Comparison of ENCODE assay signal across 11 cellular contexts in genomic region chr10:129959544-129960492, GRCh38. TPM values are rescaled to one million over a fixed set of nuclear protein-coding genes. Genes with fewer than 3 reads are reported as not detected.
DNase-seq lines count a peak whose midpoint lies in the region; ATAC-seq and TF ChIP-seq lines count a peak whose summit lies in the region.
"Had no signal": no experiment of that assay in that cellular context is flagged by ENCODE, and none has a peak within 500 bp of the region (broad histone marks: within the 10 kb centered on the region; RNA-seq: fewer than 3 reads in every experiment).

No MANE protein-coding gene starts in this region.

- H4K20me1 ChIP-seq in SK-N-SH (ENCODE audit: insufficient read depth), result no peaks in the 10 kb centered on the region

- H2BK12ac ChIP-seq in trophoblast cell (ENCODE audit: low read length), result no peak overlapping the region

- no peak overlapping the region for H4K12ac ChIP-seq in trophoblast cell (ENCODE audit: low read depth, low read length)

- DNase-seq in Caco-2, result no peak
- peak; percentile 20 for DNase-seq in NCI-H1694 treated with DMSO at 0.1 percent for 48 hours (lab: John Stamatoyannopoulos, UW)
- DNase-seq in heart left ventricle, result peak in 1 of 5 donors; percentile 25
- DNase-seq in trophoblast cell, result no peak
- no peak for DNase-seq in SK-N-SH
- DNase-seq in progenitor cell of endocrine pancreas (ENCODE audit: low spot score, unreplicated experiment), result no peak
- DNase-seq: Calu3, NCI-H2029 treated with DMSO at 0.1 percent for 48 hours, RPMI8226 had no signal

- peak overlapping the region; percentile 56 for H3K4me2 ChIP-seq in trophoblast cell (ENCODE audit: low read length)
- H3K4me2 ChIP-seq in SK-N-SH, result no peak overlapping the region

- H3F3A ChIP-seq in SK-N-SH (replicated peaks; ENCODE audit: insufficient read depth), result no peaks in the 10 kb centered on the region

- H3K4me3 Mint-ChIP-seq in Caco-2 (ENCODE audit: unreplicated experiment) (peak overlapping the region; percentile 36), progenitor cell of endocrine pancreas (ENCODE audit: low read depth) (no peak overlapping the region)

- no peak for ATAC-seq in heart left ventricle
- no peak for ATAC-seq in HG03175 (IDR thresholded peaks at IDR 0.05; ENCODE audit: unreplicated experiment)
- ATAC-seq in GM18517 (IDR thresholded peaks at IDR 0.05; ENCODE audit: unreplicated experiment), result no peak

- no peak overlapping the region for H2BK120ac ChIP-seq in trophoblast cell (ENCODE audit: insufficient read depth, low read length, poor library complexity)

- H3K27me3 ChIP-seq in Caco-2 (replicated peaks; ENCODE audit: control insufficient read depth, insufficient read depth, low read length) (peaks cover 4% of the 10 kb centered on the region; the same call in 1 of the 2 replicates), heart left ventricle (peaks cover under 1 to 88% (median 33%) of the 10 kb centered on the region in 9 donors), trophoblast cell (ENCODE audit: insufficient read depth, low read length) (peaks cover 74% of the 10 kb centered on the region), SK-N-SH (ENCODE audit: insufficient read depth) (peaks cover 63% of the 10 kb centered on the region)

- H2AFZ ChIP-seq in trophoblast cell (ENCODE audit: insufficient read depth, low read length, poor library complexity) (no peak overlapping the region), SK-N-SH (ENCODE audit: low read depth) (no peak overlapping the region)

- no peak for TF ChIP-seq RAD21 in SK-N-SH (IDR thresholded peaks at IDR 0.05; ENCODE audit: low read length)

- H3K36me3 Mint-ChIP-seq in Caco-2 (ENCODE audit: insufficient read depth, unreplicated experiment) (no peaks in the 10 kb centered on the region), progenitor cell of endocrine pancreas (ENCODE audit: insufficient read depth) (no peaks in the 10 kb centered on the region)

- no peaks in the 10 kb centered on the region for H3K9me3 Mint-ChIP-seq in Caco-2 (ENCODE audit: unreplicated experiment)
- H3K9me3 Mint-ChIP-seq in progenitor cell of endocrine pancreas (ENCODE audit: low read depth), result no peaks in the 10 kb centered on the region

- 2 to 6% (median 3%) methylated on average over 43 to 84 of the region's 84 CpGs for WGBS in heart left ventricle, 4 donors
- WGBS in trophoblast cell (ENCODE audit: extremely low coverage, insufficient coverage, insufficient read length), result no CpG with 5 or more reads among the region's 84 CpGs
- 31% methylated on average over 62 of the region's 84 CpGs for WGBS in SK-N-SH (ENCODE audit: low lambda C conversion rate)

- H3K4me1 Mint-ChIP-seq in Caco-2 (ENCODE audit: low read depth, unreplicated experiment), result no peaks in the 10 kb centered on the region
- peaks cover 20% of the 10 kb centered on the region for H3K4me1 Mint-ChIP-seq in progenitor cell of endocrine pancreas (ENCODE audit: low read depth)

- H3K79me1 ChIP-seq in trophoblast cell (ENCODE audit: low read length), result no peaks in the 10 kb centered on the region

- no peak overlapping the region for H3K14ac ChIP-seq in trophoblast cell (ENCODE audit: low read length)

- H3K27me3 Mint-ChIP-seq in Caco-2 (ENCODE audit: insufficient read depth, unreplicated experiment), result peaks cover 26% of the 10 kb centered on the region
- H3K27me3 Mint-ChIP-seq in progenitor cell of endocrine pancreas, result peaks cover 78% of the 10 kb centered on the region

- H2BK5ac ChIP-seq in trophoblast cell (ENCODE audit: low read depth, low read length, poor library complexity), result no peak overlapping the region

- TF ChIP-seq CTCF in Caco-2 (IDR thresholded peaks at IDR 0.05; ENCODE audit: insufficient read depth in 1 of 2, low read depth in 1 of 2, low read length in 1 of 2, severe bottlenecking in 1 of 2, unreplicated experiment in 1 of 2) (no peak), heart left ventricle (IDR thresholded peaks at IDR 0.05) (no peak), SK-N-SH (IDR thresholded peaks at IDR 0.05) (no peak), progenitor cell of endocrine pancreas (IDR thresholded peaks at IDR 0.05; ENCODE audit: unreplicated experiment) (no peak)

- no peak overlapping the region for H2AK5ac ChIP-seq in trophoblast cell (ENCODE audit: low read length)

- H3K79me2 ChIP-seq in trophoblast cell (ENCODE audit: control insufficient read depth, insufficient read depth, low read length, poor library complexity) (no peaks in the 10 kb centered on the region), SK-N-SH (ENCODE audit: insufficient read depth) (no peaks in the 10 kb centered on the region)

- no peak for TF ChIP-seq EP300 in SK-N-SH (IDR thresholded peaks at IDR 0.05; ENCODE audit: borderline replicate concordance in 1 of 2, low read depth in 1 of 2, low read length in 1 of 2)

- H3K27ac Mint-ChIP-seq in Caco-2 (ENCODE audit: unreplicated experiment) (no peak overlapping the region), progenitor cell of endocrine pancreas (no peak overlapping the region)

- intact Hi-C loops in Caco-2 (cut with micrococcal nuclease; ENCODE audit: unreplicated experiment), result loop anchor here (5.0 to 10.0 kb wide), 2 partner anchors 73 to 495 kb away; partner anchors contain the start of gene MGMT
- intact Hi-C loops in heart left ventricle (cut with DNase I), result loop anchor here in 7 of 10 donors (5.0 to 10.0 kb wide), 8 partner anchors 68 to 938 kb away; partner anchors contain the start of gene MGMT (in 2 of the 7)

- no TSS peak for BruUV-seq in Caco-2 (replicated peaks; lab: Mats Ljungman, UMichigan)

- no peak overlapping the region for H3K9ac ChIP-seq in trophoblast cell (ENCODE audit: low read length)
- H3K9ac ChIP-seq in SK-N-SH, result no peak overlapping the region

- no peak overlapping the region for H3K18ac ChIP-seq in trophoblast cell (ENCODE audit: low read length)

- POLR2A ChIA-PET in Caco-2 (lab: Charles Lee), result interaction anchor here (0.7 kb wide), 1 partner anchor 437 kb away, joined by 3 read pairs; no protein-coding TSS in a partner anchor
- POLR2A ChIA-PET in SK-N-SH (lab: Yijun Ruan, JAX), result interaction anchor here (0.6 kb wide), 1 partner anchor 8 kb away, joined by 4 read pairs; no protein-coding TSS in a partner anchor

- no peak overlapping the region for H3K4ac ChIP-seq in trophoblast cell (ENCODE audit: low read depth, low read length)

- H4K91ac ChIP-seq in trophoblast cell (ENCODE audit: low read depth, low read length), result no peak overlapping the region

- TF ChIP-seq POLR2A in heart left ventricle (IDR thresholded peaks at IDR 0.05), result no peak

- no peak overlapping the region for H4K8ac ChIP-seq in trophoblast cell (ENCODE audit: low read depth, low read length)

- H3K9me3 ChIP-seq in Caco-2 (no peaks in the 10 kb centered on the region), heart left ventricle (no peaks in the 10 kb centered on the region), trophoblast cell (ENCODE audit: insufficient read depth, low read depth, low read length) (no peaks in the 10 kb centered on the region), SK-N-SH (no peaks in the 10 kb centered on the region)

- H3K36me3 ChIP-seq in Caco-2 (ENCODE audit: control insufficient read depth, insufficient read depth, low read length) (no peaks in the 10 kb centered on the region), heart left ventricle (peaks cover 0 to 6% (median 0%) of the 10 kb centered on the region in 9 donors), trophoblast cell (ENCODE audit: control insufficient read depth in 1 of 2, insufficient read depth in 2 of 2, low read length in 2 of 2) (no peaks in the 10 kb centered on the region), SK-N-SH (replicated peaks in 1 of 2; ENCODE audit: control insufficient read depth in 1 of 2, insufficient read depth in 2 of 2, low read length in 1 of 2) (no peaks in the 10 kb centered on the region)

- H3K27ac ChIP-seq in heart left ventricle, result peak overlapping the region; percentile 73 to 94 (median 90)
- no peak overlapping the region for H3K27ac ChIP-seq in trophoblast cell (ENCODE audit: low read depth, low read length)
- H3K27ac ChIP-seq in SK-N-SH (ENCODE audit: low read depth in 2 of 2, low read length in 1 of 2), result no peak overlapping the region

- peaks cover 33% of the 10 kb centered on the region for H3K4me1 ChIP-seq in Caco-2
- H3K4me1 ChIP-seq in heart left ventricle, result peaks cover 0 to 41% (median 11%) of the 10 kb centered on the region in 12 donors
- H3K4me1 ChIP-seq in trophoblast cell (ENCODE audit: control insufficient read depth in 1 of 2, insufficient read depth in 2 of 2, low read length in 2 of 2), result peaks cover 26 to 28% of the 10 kb centered on the region in 2 experiments
- H3K4me1 ChIP-seq in SK-N-SH (ENCODE audit: control insufficient read depth in 1 of 2, insufficient read depth in 2 of 2, low read depth in 1 of 2, low read length in 1 of 2), result peaks cover 0 to 6% of the 10 kb centered on the region in 2 experiments; a peak in 1 of 4 replicates

- H3K4me3 ChIP-seq in Caco-2 (ENCODE audit: low read depth, low read length) (peak overlapping the region; percentile 30; the same call in 1 of the 2 replicates), heart left ventricle (peak overlapping the region; percentile 39 to 93 (median 73)), trophoblast cell (ENCODE audit: low read depth, low read length) (no peak overlapping the region), SK-N-SH (ENCODE audit: low read depth in 2 of 2, low read length in 1 of 2) (no peak overlapping the region)

- H3K23ac ChIP-seq in trophoblast cell (ENCODE audit: low read length), result no peak overlapping the region

- CTCF ChIA-PET in Caco-2 (lab: Charles Lee) (no interaction called here), SK-N-SH (lab: Yijun Ruan, JAX) (interaction anchor here (1.3 kb wide), 1 partner anchor 14 kb away, joined by 3 read pairs; no protein-coding TSS in a partner anchor)

- no peaks in the 10 kb centered on the region for H3K9me2 ChIP-seq in SK-N-SH

TF ChIP-seq in SK-N-SH, 30 proteins besides CTCF, POLR2A, EP300 and RAD21 (continues in another document):
- no peak for TF ChIP-seq GABPA (IDR thresholded peaks at IDR 0.05; ENCODE audit: low read depth)

RNA-seq across cellular contexts. Expression of gene EBF3, which starts 4.3 kb away (rescaled TPM):
- 0.63 and 0.79 TPM in 2 replicates for total RNA-seq in Caco-2 (2022)
- total RNA-seq in heart left ventricle, result 1 to 10 TPM; 3.6 to 8.8 (median 7.2) TPM
- 1 to 10 TPM; 4.3 TPM for polyA plus RNA-seq in heart left ventricle
- 0.85 and 0.88 TPM in 2 replicates for polyA plus RNA-seq in trophoblast cell (2013)
- polyA plus RNA-seq in SK-N-SH (2012; rRNA removed), result not detected in 2 replicates
- 0.01 TPM in 1 of 2 replicates, not detected in the other for polyA plus RNA-seq in SK-N-SH (2012; cell fraction: cytosol; rRNA removed)
- polyA plus RNA-seq in SK-N-SH (2012; cell fraction: nucleus; rRNA removed), result not detected in 2 replicates
- total RNA-seq in progenitor cell of endocrine pancreas, result 0.19 and 0.38 TPM in 2 replicates
- total RNA-seq: Calu3 had no signal

Comparison
In these comparisons a context has a peak if more than half of its experiments do, and no peak if none do; other contexts are left out.
1. H3K4me3 ChIP-seq: peak in Caco-2 (single experiment) and heart left ventricle (12 of 12); none in trophoblast cell (single experiment) and SK-N-SH (0 of 2).
2. H3K27ac ChIP-seq: peak in heart left ventricle (12 of 12); none in trophoblast cell (single experiment) and SK-N-SH (0 of 2).